Comparison of ENCODE assay signal across 27 cellular contexts in the genomic region with DNA sequence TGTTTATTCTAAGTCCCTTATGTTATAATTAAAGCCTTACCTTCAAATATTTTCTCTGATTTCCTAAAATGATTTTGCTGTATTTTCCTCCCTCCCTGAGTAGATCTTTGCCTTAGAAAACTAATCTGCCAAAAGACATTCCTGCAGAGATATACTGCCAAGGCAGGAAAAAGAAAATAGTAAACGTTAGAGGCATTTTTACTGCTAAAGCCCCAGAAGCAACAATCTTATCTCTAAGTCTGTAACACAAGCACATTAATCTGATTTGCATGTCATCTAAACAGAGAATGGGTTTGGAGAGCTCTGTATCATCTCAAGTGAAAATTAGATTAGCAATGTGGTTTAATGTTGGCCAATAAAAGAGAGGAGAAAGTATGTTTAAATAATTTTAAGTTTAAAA.
DNase-seq lines count a peak whose midpoint lies in the region; ATAC-seq, FAIRE-seq and TF ChIP-seq lines count a peak whose summit lies in the region.
"Had no signal": no experiment of that assay in that cellular context is flagged by ENCODE, and none has a peak within 500 bp of the region (broad histone marks: within the 10 kb centered on the region; RNA-seq: fewer than 3 reads in every experiment).

No MANE protein-coding gene starts in this region.

- no peak for FAIRE-seq in RCC 7860 (lab: Jason Lieb, UNC)
- FAIRE-seq: GM12891, keratinocyte had no signal

- ATAC-seq in HG02884 (IDR thresholded peaks at IDR 0.05; ENCODE audit: unreplicated experiment) (no peak), GM21390 (IDR thresholded peaks at IDR 0.05; ENCODE audit: unreplicated experiment) (no peak), HG03432 (IDR thresholded peaks at IDR 0.05; ENCODE audit: unreplicated experiment) (no peak)
- ATAC-seq: Panc1, T-helper 17 cell had no signal

- TF ChIP-seq CTCF in chondrocyte (IDR thresholded peaks at IDR 0.05): no peak

- no peaks in the 10 kb centered on the region for H3K9me3 ChIP-seq in mesodermal cell (ENCODE audit: control insufficient read depth, low read length)
- H3K9me3 ChIP-seq: thyroid gland had no signal

- no peaks in the 10 kb centered on the region for H3K36me3 ChIP-seq in mesodermal cell (ENCODE audit: control insufficient read depth, insufficient read depth, low read length)
- H3K36me3 ChIP-seq: thyroid gland had no signal

- no peaks in the 10 kb centered on the region for H3K36me3 Mint-ChIP-seq in chondrocyte (ENCODE audit: low read depth)
- H3K36me3 Mint-ChIP-seq: activated CD4-positive, alpha-beta memory T cell treated with anti-CD3 and anti-CD28 coated beads for 36 hours had no signal

- no CpG with 5 or more reads among the region's 1 CpG for WGBS in mesodermal cell (ENCODE audit: insufficient coverage in 2 of 2), 2 experiments

- DNase-seq in A172 (ENCODE audit: low spot score) (peak; percentile 37), NCI-H82 treated with DMSO at 0.1 percent for 48 hours (lab: John Stamatoyannopoulos, UW; ENCODE audit: unreplicated experiment) (peak; percentile 70), chondrocyte (ENCODE audit: low spot score) (no peak), RCC 7860 (ENCODE audit: low spot score) (no peak)
- DNase-seq: 8988T; activated B cell treated with CpG ODN at 0.5 μM for 24 hours; activated CD4-positive, alpha-beta memory T cell treated with anti-CD3 and anti-CD28 coated beads for 36 hours; activated effector memory CD4-positive, alpha-beta T cell treated with Interleukin-2 at 50 U/mL for 16 hours; DMS79; NCI-H1105; NCI-H2029; NCI-H345; NK-92 treated with Interleukin-12 subunit alpha and Interleukin-12 subunit beta, amount 100 ng/mL, for 24 hours; nucleus accumbens; stimulated activated CD4-positive, alpha-beta T cell treated with anti-CD3 and anti-CD28 coated beads, Interleukin-2, amount 100 ng/mL, for 48 hours; stimulated activated naive CD4-positive, alpha-beta T cell; T-helper 17 cell; thyroid gland had no signal

- peaks cover 12% of the 10 kb centered on the region for H3K4me1 ChIP-seq in mesodermal cell (ENCODE audit: control insufficient read depth, insufficient read depth, low read length, poor library complexity, severe bottlenecking)
- H3K4me1 ChIP-seq: thyroid gland had no signal

- peaks cover 28% of the 10 kb centered on the region for H3K4me1 Mint-ChIP-seq in chondrocyte (ENCODE audit: low read depth)
- H3K4me1 Mint-ChIP-seq: activated B cell treated with CpG ODN at 0.5 μM for 24 hours, T-helper 17 cell had no signal

- H3K4me3 ChIP-seq in mesodermal cell (ENCODE audit: extremely low read depth, insufficient read depth, low read length, poor library complexity, severe bottlenecking): no peak overlapping the region
- H3K4me3 ChIP-seq: coronary artery, lung, thyroid gland had no signal

- peak overlapping the region; percentile 80 for H3K27ac ChIP-seq in mesodermal cell (ENCODE audit: low read depth, low read length, severe bottlenecking)
- H3K27ac ChIP-seq: coronary artery, thyroid gland had no signal

- H3K27me3 Mint-ChIP-seq in chondrocyte (ENCODE audit: low read depth): no peaks in the 10 kb centered on the region
- H3K27me3 Mint-ChIP-seq: activated B cell treated with CpG ODN at 0.5 μM for 24 hours; activated CD4-positive, alpha-beta memory T cell treated with anti-CD3 and anti-CD28 coated beads for 36 hours; T-helper 17 cell had no signal

- H3K4me3 Mint-ChIP-seq in chondrocyte (ENCODE audit: unreplicated experiment): no peak overlapping the region
- H3K4me3 Mint-ChIP-seq: activated B cell treated with CpG ODN at 0.5 μM for 24 hours; activated CD4-positive, alpha-beta memory T cell treated with anti-CD3 and anti-CD28 coated beads for 36 hours; T-helper 17 cell had no signal

- H3K27ac Mint-ChIP-seq in chondrocyte (ENCODE audit: unreplicated experiment): peak overlapping the region; percentile 33
- H3K27ac Mint-ChIP-seq: activated B cell treated with CpG ODN at 0.5 μM for 24 hours; activated CD4-positive, alpha-beta memory T cell treated with anti-CD3 and anti-CD28 coated beads for 36 hours; T-helper 17 cell had no signal

- H3K9me3 Mint-ChIP-seq in chondrocyte (ENCODE audit: low read depth): no peaks in the 10 kb centered on the region
- H3K9me3 Mint-ChIP-seq: activated B cell treated with CpG ODN at 0.5 μM for 24 hours had no signal

Comparison
In these comparisons a context has a peak if more than half of its experiments do, and no peak if none do; other contexts are left out.
1. DNase-seq: peak in A172 (single experiment) and NCI-H82 treated with DMSO at 0.1 percent for 48 hours (single experiment); none in chondrocyte (single experiment) and RCC 7860 (single experiment).